In genomic region chr22:50206599-50206998, GRCh38 we compare ENCODE assay signal across 7 cellular contexts. TPM values are rescaled to one million over a fixed set of nuclear protein-coding genes. Genes with fewer than 3 reads are reported as not detected.
DNase-seq lines count a peak whose midpoint lies in the region; TF ChIP-seq lines count a peak whose summit lies in the region.
"Had no signal": no experiment of that assay in that cellular context is flagged by ENCODE, and none has a peak within 500 bp of the region (broad histone marks: within the 10 kb centered on the region; RNA-seq: fewer than 3 reads in every experiment).

No MANE protein-coding gene starts in this region.

- H3K4me1 ChIP-seq in tibial nerve (peaks cover 0 to 59% (median 13%) of the 10 kb centered on the region in 4 donors), prostate gland (replicated peaks) (no peaks in the 10 kb centered on the region)

- no peaks in the 10 kb centered on the region for H3K9me3 ChIP-seq in tibial nerve
- no peaks in the 10 kb centered on the region for H3K9me3 ChIP-seq in prostate gland

- intact Hi-C loops in prostate gland (cut with DNase I): loop anchor here (10.0 kb wide), 1 partner anchor 272 kb away; no protein-coding TSS in a partner anchor

- H3K4me3 ChIP-seq in tibial nerve (no peak overlapping the region), prostate gland (no peak overlapping the region)

- TF ChIP-seq EP300 in tibial nerve (IDR thresholded peaks at IDR 0.05): peak in 1 of 2 donors; percentile 9

- H3K27me3 ChIP-seq in tibial nerve: no peaks in the 10 kb centered on the region
- H3K27me3 ChIP-seq in prostate gland (replicated peaks; ENCODE audit: insufficient read depth): no peaks in the 10 kb centered on the region

- WGBS in tibial nerve, 2 donors: 26 to 43% methylated on average over 5 to 10 of the region's 10 CpGs
- 38% methylated on average over 10 of the region's 10 CpGs for WGBS in prostate gland

- DNase-seq in SHP77 (lab: John Stamatoyannopoulos, UW) (peak; percentile 32 to 33), SHP77 treated with DMSO at 0.1 percent for 48 hours (lab: John Stamatoyannopoulos, UW) (no peak), fibroblast of gingiva (ENCODE audit: low read depth) (peak; percentile 76), tibial nerve (ENCODE audit: low spot score in 2 of 2) (no peak), prostate gland (ENCODE audit: low spot score) (no peak), NCI-H1930 (lab: John Stamatoyannopoulos, UW) (no peak)
- DNase-seq: NCI-H187 had no signal

- H3K27ac ChIP-seq in tibial nerve: peak overlapping the region in 1 of 4 donors; percentile 64
- H3K27ac ChIP-seq in prostate gland: no peak overlapping the region

- peak in 4 of 5 experiments; percentile 27 to 42 (median 34) for TF ChIP-seq CTCF in tibial nerve (IDR thresholded peaks at IDR 0.05)
- peak in 2 of 4 experiments; percentile 19 to 30 for TF ChIP-seq CTCF in prostate gland (IDR thresholded peaks at IDR 0.05)

- TF ChIP-seq POLR2A in tibial nerve (IDR thresholded peaks at IDR 0.05): no peak
- no peak for TF ChIP-seq POLR2A in prostate gland (IDR thresholded peaks at IDR 0.05)

- H3K36me3 ChIP-seq in tibial nerve (peaks cover 2 to 68% (median 11%) of the 10 kb centered on the region in 3 donors), prostate gland (peaks cover 5 to 13% of the 10 kb centered on the region in 2 donors)

RNA-seq across cellular contexts. Expression of gene SELENOO, which starts 5.8 kb away (rescaled TPM):
- total RNA-seq in tibial nerve (10 to 100 TPM; 36.1 to 66.6 (median 44.8) TPM), prostate gland (10 to 100 TPM; 51.8 to 58.5 TPM)

RNA-seq across cellular contexts. Expression of gene TRABD, which starts 20.9 kb away (rescaled TPM):
- total RNA-seq in tibial nerve: 10 to 100 TPM; 22.4 to 71.4 (median 27.1) TPM
- 10 to 100 TPM; 39.1 to 43.1 TPM for total RNA-seq in prostate gland

RNA-seq across cellular contexts. Expression of gene PANX2, which starts 36.1 kb away (rescaled TPM):
- total RNA-seq in tibial nerve: under 1 TPM in 1 of 4 donors, not detected in 3; 0.30 TPM
- 1 to 10 TPM; 7.5 to 9.5 TPM for total RNA-seq in prostate gland

RNA-seq across cellular contexts. Expression of gene TUBGCP6, which starts 38.2 kb away (rescaled TPM):
- total RNA-seq in tibial nerve (100 to 1,000 TPM in 1 of 4 donors, 10 to 100 TPM in 3; 72.2 to 127 (median 78.6) TPM), prostate gland (100 to 1,000 TPM in 1 of 2 donors, 10 to 100 TPM in 1; 56.3 to 117 TPM)

RNA-seq across cellular contexts. Expression of gene HDAC10, which starts 44.5 kb away (rescaled TPM):
- total RNA-seq in tibial nerve (100 to 1,000 TPM in 1 of 4 donors, 10 to 100 TPM in 3; 41.2 to 105 (median 55.4) TPM), prostate gland (10 to 100 TPM; 36.9 to 41.3 TPM)

Comparison
In these comparisons a context has a peak if more than half of its experiments do, and no peak if none do; other contexts are left out.
1. DNase-seq: peak in SHP77 (2 of 2) and fibroblast of gingiva (single experiment); none in SHP77 treated with DMSO at 0.1 percent for 48 hours (single experiment), tibial nerve (0 of 2), prostate gland (single experiment) and NCI-H1930 (0 of 2).
2. RNA of gene PANX2, which starts 36.1 kb away (total RNA-seq): 7.5 to 9.5 TPM in prostate gland; 0.30 TPM in tibial nerve; every median in the first group is over 4 times any median in the second.